In the genomic region with DNA sequence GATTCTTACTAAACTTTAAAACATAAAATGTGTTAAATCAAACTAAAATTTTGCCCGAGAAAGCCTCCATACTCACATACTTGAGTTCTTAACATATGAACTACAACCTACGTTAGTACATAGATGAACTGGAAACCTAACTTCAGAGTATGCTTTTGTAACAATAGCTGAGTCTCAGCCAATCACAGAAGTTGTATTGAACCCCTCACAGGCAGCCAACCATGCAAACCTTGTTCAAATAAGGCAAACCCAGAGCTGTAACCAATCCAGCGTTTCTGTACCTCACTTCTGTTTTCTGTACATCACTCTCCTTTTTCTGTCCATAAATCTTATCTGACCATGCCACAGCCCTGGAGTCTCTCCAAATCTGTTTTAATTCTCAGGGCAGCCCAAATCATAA, we compare ENCODE assay signal across 28 cellular contexts.
"Had no signal": no experiment of that assay in that cellular context is flagged by ENCODE, and none has a peak within 500 bp of the region (broad histone marks: within the 10 kb centered on the region; RNA-seq: fewer than 3 reads in every experiment).

No MANE protein-coding gene starts in this region.

- H3K4me1 ChIP-seq: foreskin keratinocyte, gastroesophageal sphincter, left lung, psoas muscle, sigmoid colon, stomach, testis, tibial artery, uterus had no signal

- H3K4me3 ChIP-seq: dorsolateral prefrontal cortex, esophagus muscularis mucosa, gastroesophageal sphincter, heart left ventricle, hepatocyte, left lung, mucosa of descending colon, psoas muscle, sigmoid colon, stomach, testis, tibial artery, uterus had no signal

- H3K27me3 ChIP-seq: esophagus muscularis mucosa, gastroesophageal sphincter, heart left ventricle, hepatocyte, left lung, sigmoid colon, stomach, testis, tibial artery, uterus had no signal

- H3K4me2 ChIP-seq: hepatocyte had no signal

- H3K79me2 ChIP-seq: hepatocyte had no signal

- H2AFZ ChIP-seq: hepatocyte had no signal

- ATAC-seq: foreskin keratinocyte; gastroesophageal sphincter; heart left ventricle; left lung; mucosa of descending colon; natural killer cell treated with Interleukin-12 subunit alpha and Interleukin-12 subunit beta and Interleukin-15 and Interleukin-18, amount 100 ng/mL, for 72 hours; psoas muscle; right cardiac atrium; stimulated activated effector memory CD8-positive, alpha-beta T cell treated with anti-CD3 and anti-CD28 coated beads, Interleukin-12 subunit alpha, Interleukin-12 subunit beta, amount 100 ng/mL, for 72 hours had no signal

- FAIRE-seq: colon, kidney had no signal

- H3K27ac ChIP-seq: dorsolateral prefrontal cortex, epithelial cell of prostate, esophagus muscularis mucosa, foreskin keratinocyte, gastroesophageal sphincter, heart left ventricle, hepatocyte, left lung, psoas muscle, sigmoid colon, stomach, testis, tibial artery, uterus had no signal

- H3K9me3 ChIP-seq: esophagus muscularis mucosa, gastroesophageal sphincter, heart left ventricle, left lung, mucosa of descending colon, psoas muscle, sigmoid colon, stomach, testis, tibial artery, uterus had no signal

- H3K36me3 ChIP-seq: esophagus muscularis mucosa, gastroesophageal sphincter, heart left ventricle, left lung, sigmoid colon, stomach, tibial artery, uterus had no signal

- DNase-seq: dorsolateral prefrontal cortex; effector CD4-positive, alpha-beta T cell; foreskin keratinocyte; heart left ventricle; kidney; left lung; mesenchymal stem cell; mucosa of descending colon; naive B cell; nucleus accumbens; posterior cingulate gyrus; psoas muscle; right cardiac atrium; sigmoid colon; stimulated activated CD4-positive, alpha-beta T cell treated with anti-CD3 and anti-CD28 coated beads, Interleukin-2, amount 100 ng/mL, for 24 hours; stimulated activated CD4-positive, alpha-beta T cell treated with anti-CD3 and anti-CD28 coated beads, Interleukin-4, amount 100 ng/mL, for 24 hours; stimulated activated naive CD4-positive, alpha-beta T cell treated with Interleukin-2 at 50 U/mL for 16 hours; stomach; testis; tibial artery; uterus had no signal
